In the genomic region with DNA sequence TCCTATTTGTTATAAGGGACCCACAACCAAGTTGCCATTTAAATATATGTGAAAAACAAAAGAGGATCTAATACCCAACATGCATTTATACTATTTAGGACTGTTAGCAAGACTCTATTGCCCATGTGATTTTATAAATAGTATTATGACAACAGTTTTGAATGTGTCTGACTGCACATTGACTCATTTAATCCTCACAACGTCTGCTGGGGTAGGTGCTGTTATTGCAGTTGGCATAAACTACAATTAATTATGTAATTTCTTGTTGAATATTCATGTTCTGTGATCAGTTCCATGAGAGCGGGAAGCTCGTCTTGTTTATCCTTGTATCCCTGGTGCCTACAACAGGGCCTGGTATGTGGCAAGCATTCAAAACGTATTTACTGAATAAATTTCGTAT, we compare ENCODE assay signal across 17 cellular contexts. TPM values are rescaled to one million over a fixed set of nuclear protein-coding genes. Genes with fewer than 3 reads are reported as not detected.
"Had no signal": no experiment of that assay in that cellular context is flagged by ENCODE, and none has a peak within 500 bp of the region (broad histone marks: within the 10 kb centered on the region; RNA-seq: fewer than 3 reads in every experiment).

No MANE protein-coding gene starts in this region.

- H3K36me3 Mint-ChIP-seq: memory B cell; natural killer cell treated with Interleukin-12 subunit alpha and Interleukin-12 subunit beta and Interleukin-15 and Interleukin-18, amount 100 ng/mL, for 72 hours had no signal

- H3K27ac Mint-ChIP-seq: dendritic cell treated with granulocyte-macrophage colony-stimulating factor and Interleukin-4, amounts not matched to agents 40 ng/mL and 50 ng/mL, for 4 days; effector memory CD8-positive, alpha-beta T cell; memory B cell; natural killer cell treated with Interleukin-12 subunit alpha and Interleukin-12 subunit beta and Interleukin-15 and Interleukin-18, amount 100 ng/mL, for 72 hours had no signal

- H3K36me3 ChIP-seq: adrenal gland, thyroid gland, uterus had no signal

- H3K9me3 ChIP-seq: adrenal gland, psoas muscle, thyroid gland, uterus had no signal

- ATAC-seq: activated CD4-positive, CD25-positive, alpha-beta regulatory T cell treated with anti-CD3 and anti-CD28 coated beads, Interleukin-2, amount 50 U/mL, for 24 hours; effector memory CD8-positive, alpha-beta T cell; left lobe of liver; natural killer cell treated with Interleukin-12 subunit alpha and Interleukin-12 subunit beta and Interleukin-15 and Interleukin-18, amount 100 ng/mL, for 72 hours; stimulated activated naive CD8-positive, alpha-beta T cell treated with anti-CD3 and anti-CD28 coated beads, Interleukin-15, amount 100 ng/mL, for 72 hours had no signal

- H3K4me1 ChIP-seq: psoas muscle, uterus had no signal

- H3K27me3 ChIP-seq: adrenal gland, thyroid gland, uterus had no signal

- H3K27me3 Mint-ChIP-seq: dendritic cell treated with granulocyte-macrophage colony-stimulating factor and Interleukin-4, amounts not matched to agents 40 ng/mL and 50 ng/mL, for 4 days; effector memory CD8-positive, alpha-beta T cell; natural killer cell treated with Interleukin-12 subunit alpha and Interleukin-12 subunit beta and Interleukin-15 and Interleukin-18, amount 100 ng/mL, for 72 hours; stimulated activated naive CD8-positive, alpha-beta T cell treated with anti-CD3 and anti-CD28 coated beads, Interleukin-15, amount 100 ng/mL, for 72 hours had no signal

- H3K4me3 Mint-ChIP-seq: dendritic cell treated with granulocyte-macrophage colony-stimulating factor and Interleukin-4, amounts not matched to agents 40 ng/mL and 50 ng/mL, for 4 days; effector memory CD8-positive, alpha-beta T cell; memory B cell; natural killer cell treated with Interleukin-12 subunit alpha and Interleukin-12 subunit beta and Interleukin-15 and Interleukin-18, amount 100 ng/mL, for 72 hours; stimulated activated naive CD8-positive, alpha-beta T cell treated with anti-CD3 and anti-CD28 coated beads, Interleukin-15, amount 100 ng/mL, for 72 hours had no signal

- H3K9me3 Mint-ChIP-seq: dendritic cell treated with granulocyte-macrophage colony-stimulating factor and Interleukin-4, amounts not matched to agents 40 ng/mL and 50 ng/mL, for 4 days; effector memory CD8-positive, alpha-beta T cell; memory B cell; natural killer cell treated with Interleukin-12 subunit alpha and Interleukin-12 subunit beta and Interleukin-15 and Interleukin-18, amount 100 ng/mL, for 72 hours; stimulated activated naive CD8-positive, alpha-beta T cell treated with anti-CD3 and anti-CD28 coated beads, Interleukin-15, amount 100 ng/mL, for 72 hours had no signal

- H3K4me3 ChIP-seq: adrenal gland, psoas muscle, thyroid gland, uterus had no signal

- H3K4me1 Mint-ChIP-seq: memory B cell had no signal

- DNase-seq: activated naive CD4-positive, alpha-beta T cell treated with anti-CD3 and anti-CD28 coated beads, Interleukin-2, amount 50 U/mL, for 16 hours; adrenal gland; effector memory CD8-positive, alpha-beta T cell; foreskin melanocyte; head of caudate nucleus; occipital lobe; psoas muscle; stimulated activated CD4-positive, alpha-beta T cell treated with anti-CD3 and anti-CD28 coated beads, Interleukin-4, amount 100 ng/mL, for 1 hour; stimulated activated CD8-positive, alpha-beta memory T cell treated with anti-CD3 and anti-CD28 coated beads, Interleukin-4, amount 100 ng/mL, for 48 hours; stimulated activated naive CD8-positive, alpha-beta T cell treated with anti-CD3 and anti-CD28 coated beads, Interleukin-15, amount 100 ng/mL, for 72 hours; thyroid gland; uterus had no signal

- H3K27ac ChIP-seq: adrenal gland, psoas muscle, uterus had no signal

RNA-seq across cellular contexts. Expression of gene SH2D6, which starts 53.8 kb away (rescaled TPM):
- total RNA-seq: uterus had no signal
